ENCODE assay signal across 8 cellular contexts in the genomic region with DNA sequence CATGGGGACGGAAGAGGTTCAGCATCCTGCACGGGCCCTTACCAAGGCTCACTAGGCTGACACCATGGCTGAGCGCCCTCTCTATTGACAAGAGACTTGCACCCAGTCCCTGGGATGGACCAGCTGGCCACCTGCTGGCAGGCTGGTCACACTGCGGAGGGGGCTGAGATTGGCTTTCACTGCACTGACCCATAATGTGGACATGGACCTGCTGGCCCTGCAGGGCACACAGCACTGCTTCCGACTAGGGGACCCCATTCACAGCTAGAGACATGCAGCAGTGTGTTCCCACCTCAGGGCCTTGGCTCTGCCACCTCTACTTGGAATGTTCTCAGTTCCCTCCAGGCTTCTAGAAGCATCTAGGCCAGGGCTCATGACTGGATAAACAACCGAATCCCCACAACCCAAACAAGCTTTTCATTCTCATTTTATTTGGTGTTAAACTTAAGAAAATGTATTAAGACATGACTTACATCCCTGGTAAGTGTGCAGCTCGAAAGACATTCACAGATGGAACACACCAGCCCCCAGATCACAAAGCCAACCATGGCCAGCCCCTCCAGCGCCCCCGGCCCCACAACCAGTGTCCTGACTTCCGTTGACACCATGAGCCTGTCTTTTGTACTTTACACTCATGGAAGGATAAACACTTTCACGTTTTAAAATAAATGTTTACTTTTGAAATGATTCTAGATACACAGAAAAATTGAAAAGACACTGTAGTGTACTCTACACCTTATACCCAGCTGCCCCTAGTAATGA. TPM values are rescaled to one million over a fixed set of nuclear protein-coding genes. Genes with fewer than 3 reads are reported as not detected.
A peak's percentile ranks its signal among the peaks of the same experiment; 100 is the strongest.
DNase-seq lines count a peak whose midpoint lies in the region; ATAC-seq and TF ChIP-seq lines count a peak whose summit lies in the region.

No MANE protein-coding gene starts in this region.

- ATAC-seq in GM19395 (IDR thresholded peaks at IDR 0.05; ENCODE audit: unreplicated experiment) (no peak), GM18868 (IDR thresholded peaks at IDR 0.05; ENCODE audit: unreplicated experiment) (no peak)

- H3K4me1 ChIP-seq in fibroblast of lung (ENCODE audit: control insufficient read depth, extremely low read depth, insufficient read depth, low read length) (no peaks in the 10 kb centered on the region), osteoblast (ENCODE audit: insufficient read depth, low read length) (no peaks in the 10 kb centered on the region)

- TF ChIP-seq CTCF in fibroblast of lung (conservative IDR thresholded peaks at IDR 0.05 in 1 of 2, IDR thresholded peaks at IDR 0.05 in 1 of 2; ENCODE audit: low read depth in 1 of 2, low read length in 2 of 2) (peak; percentile 90 to 94), osteoblast (IDR thresholded peaks at IDR 0.05; ENCODE audit: extremely low read depth, low read depth, low read length) (peak; percentile 91)

- H3K4me2 ChIP-seq in fibroblast of lung (ENCODE audit: extremely low read depth, insufficient read depth, low read length), result no peak overlapping the region
- no peak overlapping the region for H3K4me2 ChIP-seq in osteoblast (ENCODE audit: insufficient read depth, low read length)

- no peaks in the 10 kb centered on the region for H3K36me3 ChIP-seq in fibroblast of lung (ENCODE audit: control insufficient read depth, insufficient read depth, low read length)
- no peaks in the 10 kb centered on the region for H3K36me3 ChIP-seq in osteoblast (ENCODE audit: insufficient read depth, low read length)

- H3K79me2 ChIP-seq in fibroblast of lung (ENCODE audit: control insufficient read depth, insufficient read depth, low read length) (no peaks in the 10 kb centered on the region), osteoblast (ENCODE audit: insufficient read depth, low read length) (no peaks in the 10 kb centered on the region)

- no peak overlapping the region for H2AFZ ChIP-seq in fibroblast of lung (ENCODE audit: low read length)
- H2AFZ ChIP-seq in osteoblast (ENCODE audit: low read length), result no peak overlapping the region

- DNase-seq in GM03348 (ENCODE audit: low spot score), result peak; percentile 86
- peak; percentile 48 for DNase-seq in NAMALWA (ENCODE audit: low spot score)
- peak; percentile 73 for DNase-seq in activated CD8-positive, alpha-beta memory T cell treated with anti-CD3 and anti-CD28 coated beads, Interleukin-2, amount 50 U/mL, for 48 hours
- DNase-seq in fibroblast of lung (ENCODE audit: low read depth in 2 of 2), result peak; percentile 47 to 68
- peak; percentile 97 for DNase-seq in osteoblast (ENCODE audit: insufficient read length, low spot score, missing footprints)
- DNase-seq in NCI-H446 treated with DMSO at 0.1 percent for 48 hours (lab: John Stamatoyannopoulos, UW), result no peak

- H4K20me1 ChIP-seq in fibroblast of lung (ENCODE audit: control insufficient read depth, extremely low read depth, insufficient read depth, low read length), result no peaks in the 10 kb centered on the region
- no peaks in the 10 kb centered on the region for H4K20me1 ChIP-seq in osteoblast (ENCODE audit: insufficient read depth, low read length)

- H3K27ac ChIP-seq in fibroblast of lung (ENCODE audit: insufficient read depth, low read length), result no peak overlapping the region
- H3K27ac ChIP-seq in osteoblast (ENCODE audit: low read depth, low read length), result no peak overlapping the region

- H3K9ac ChIP-seq in fibroblast of lung (ENCODE audit: insufficient read depth, low read length), result no peak overlapping the region

- H3K27me3 ChIP-seq in fibroblast of lung (ENCODE audit: control insufficient read depth, insufficient read depth, low read length) (peaks cover 3% of the 10 kb centered on the region), osteoblast (ENCODE audit: insufficient read depth, low read length) (peaks cover 4% of the 10 kb centered on the region)

- no peaks in the 10 kb centered on the region for H3K9me3 ChIP-seq in fibroblast of lung (ENCODE audit: control insufficient read depth, insufficient read depth, low read depth, low read length)
- H3K9me3 ChIP-seq in osteoblast (ENCODE audit: low read depth, low read length), result no peaks in the 10 kb centered on the region

- no peak overlapping the region for H3K4me3 ChIP-seq in fibroblast of lung (replicated peaks in 1 of 4; ENCODE audit: control extremely low read depth in 1 of 4, insufficient read depth in 1 of 4, low read depth in 3 of 4, low read length in 4 of 4)
- no peak overlapping the region for H3K4me3 ChIP-seq in osteoblast (ENCODE audit: insufficient read depth, low read length)

RNA-seq across cellular contexts. Expression of a gene that starts 9.3 kb away (rescaled TPM):
- not detected in 2 replicates for total RNA-seq in fibroblast of lung
- not detected in 2 replicates for polyA plus RNA-seq in fibroblast of lung
- not detected in 2 replicates for polyA plus RNA-seq in fibroblast of lung (2012)
- polyA minus RNA-seq in fibroblast of lung (ENCODE audit: low replicate concordance), result not detected in 2 replicates
- total RNA-seq in osteoblast, result not detected in 2 replicates

RNA-seq across cellular contexts. Expression of a gene that starts 18.9 kb away (rescaled TPM):
- total RNA-seq in fibroblast of lung, result 46.0 and 54.3 TPM in 2 replicates
- polyA plus RNA-seq in fibroblast of lung, result 12.6 and 20.4 TPM in 2 replicates
- polyA plus RNA-seq in fibroblast of lung (2012), result 15.0 and 24.3 TPM in 2 replicates
- 34.1 and 76.0 TPM in 2 replicates for polyA minus RNA-seq in fibroblast of lung (ENCODE audit: low replicate concordance)
- total RNA-seq in osteoblast, result 25.0 and 29.7 TPM in 2 replicates

RNA-seq across cellular contexts. Expression of a gene that starts 23.1 kb away (rescaled TPM):
- total RNA-seq in fibroblast of lung (1.0 and 4.5 TPM in 2 replicates), osteoblast (4.1 and 6.9 TPM in 2 replicates)
- 10.1 and 14.2 TPM in 2 replicates for polyA plus RNA-seq in fibroblast of lung
- polyA plus RNA-seq in fibroblast of lung (2012), result 16.4 and 25.3 TPM in 2 replicates
- polyA minus RNA-seq in fibroblast of lung (ENCODE audit: low replicate concordance), result 15.2 and 16.3 TPM in 2 replicates

RNA-seq across cellular contexts. Expression of a gene that starts 27.1 kb away (rescaled TPM):
- total RNA-seq in fibroblast of lung (under 0.01 TPM in 2 replicates), osteoblast (not detected in 2 replicates)
- 0.05 TPM in 1 of 2 replicates, not detected in the other for polyA plus RNA-seq in fibroblast of lung
- not detected in 2 replicates for polyA plus RNA-seq in fibroblast of lung (2012)
- not detected in 2 replicates for polyA minus RNA-seq in fibroblast of lung (ENCODE audit: low replicate concordance)

RNA-seq across cellular contexts. Expression of a gene that starts 48.8 kb away (rescaled TPM):
- total RNA-seq in fibroblast of lung (under 0.01 and 0.33 TPM in 2 replicates), osteoblast (0.29 and 0.36 TPM in 2 replicates)
- polyA plus RNA-seq in fibroblast of lung, result 0.07 and 0.09 TPM in 2 replicates
- polyA plus RNA-seq in fibroblast of lung (2012), result 0.05 TPM in 1 of 2 replicates, not detected in the other
- polyA minus RNA-seq in fibroblast of lung (ENCODE audit: low replicate concordance), result not detected in 2 replicates
